ENCODE assay signal across 3 cellular contexts in genomic region chr9:94034511-94034910, GRCh38.
A peak's percentile ranks its signal among the peaks of the same experiment; 100 is the strongest.
TF ChIP-seq lines count a peak whose summit lies in the region.

No MANE protein-coding gene starts in this region.

TF ChIP-seq in HepG2, 621 proteins besides CTCF, POLR2A, EP300 and RAD21:
- no peak for TF ChIP-seq CSRNP1 (CRISPR knock-in tag; IDR thresholded peaks at IDR 0.05)
- peak; percentile 72 for TF ChIP-seq ATF7 (IDR thresholded peaks at IDR 0.05)
- TF ChIP-seq ATF7 (CRISPR knock-in tag; IDR thresholded peaks at IDR 0.05): no peak

TF ChIP-seq in HEK293, 187 proteins besides CTCF, POLR2A, EP300 and RAD21:
- TF ChIP-seq OSR2 (tag by site-specific recombination; IDR thresholded peaks at IDR 0.05): no peak
- peak; percentile 52; the same call in 1 of the 2 replicates for TF ChIP-seq ATF2 (tag by site-specific recombination; IDR thresholded peaks at IDR 0.05; ENCODE audit: low read depth)

TF ChIP-seq in K562, 482 proteins besides CTCF, POLR2A, EP300 and RAD21:
- TF ChIP-seq, protein P1, sequence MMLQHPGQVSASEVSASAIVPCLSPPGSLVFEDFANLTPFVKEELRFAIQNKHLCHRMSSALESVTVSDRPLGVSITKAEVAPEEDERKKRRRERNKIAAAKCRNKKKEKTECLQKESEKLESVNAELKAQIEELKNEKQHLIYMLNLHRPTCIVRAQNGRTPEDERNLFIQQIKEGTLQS (IDR thresholded peaks at IDR 0.05): 0 out of 2 replicates have a peak, but pooled peaks have one; percentile 25
- TF ChIP-seq, protein P1 (CRISPR knock-in tag; conservative IDR thresholded peaks at IDR 0.05): no peak
- no peak for TF ChIP-seq KLF6 (CRISPR knock-in tag; IDR thresholded peaks at IDR 0.05; ENCODE audit: borderline replicate concordance)
